8 cellular contexts compared by ENCODE assay signal in genomic region chr15:75648156-75649000, GRCh38. TPM values are rescaled to one million over a fixed set of nuclear protein-coding genes. Genes with fewer than 3 reads are reported as not detected.
A peak's percentile ranks its signal among the peaks of the same experiment; 100 is the strongest.
DNase-seq lines count a peak whose midpoint lies in the region; ATAC-seq and TF ChIP-seq lines count a peak whose summit lies in the region.

No MANE protein-coding gene starts in this region.

- H3K36me3 ChIP-seq in left lung: peaks cover 0 to 11% of the 10 kb centered on the region in 2 donors

- peak overlapping the region; percentile 73 to 74 for H3K4me3 ChIP-seq in left lung

- H3K27me3 ChIP-seq in left lung: peaks cover 0 to 24% of the 10 kb centered on the region in 2 donors

- ATAC-seq in left lung: peak; percentile 36
- no peak for ATAC-seq in GM21367 (IDR thresholded peaks at IDR 0.05; ENCODE audit: unreplicated experiment)

- intact Hi-C loops in left lung (cut with DNase I): no loop called here

- no peak for TF ChIP-seq CTCF in left lung (IDR thresholded peaks at IDR 0.05)

- peak; percentile 36 for DNase-seq in CD1c-positive myeloid dendritic cell (ENCODE audit: extremely low spot score)
- peak; percentile 48 for DNase-seq in M059J (ENCODE audit: low read depth)
- peak; percentile 44 for DNase-seq in cerebellar cortex (ENCODE audit: low spot score)
- peak in 1 of 2 donors; percentile 84 for DNase-seq in left lung
- DNase-seq in substantia nigra (lab: John Stamatoyannopoulos, UW): peak in 29 of 49 donors; percentile 24 to 70 (median 49)
- no peak for DNase-seq in GM19238 (ENCODE audit: insufficient read length, low spot score)
- no peak for DNase-seq in NCI-H2081 (lab: John Stamatoyannopoulos, UW)

- peak overlapping the region; percentile 92 to 96 for H3K27ac ChIP-seq in left lung
- H3K27ac ChIP-seq in substantia nigra (ENCODE audit: low read depth, low read length, poor library complexity, severe bottlenecking): peak overlapping the region; percentile 67

- peaks cover 51 to 58% of the 10 kb centered on the region in 2 donors for H3K4me1 ChIP-seq in left lung

- H3K9me3 ChIP-seq in left lung: no peaks in the 10 kb centered on the region

RNA-seq across cellular contexts. Expression of gene SNX33, which starts 0.7 kb away (rescaled TPM):
- total RNA-seq in M059J (2014; rRNA removed; shearing (Covaris generic)): 8.2 and 10.6 TPM in 2 replicates
- 10 to 100 TPM; 21.4 to 34.7 TPM for total RNA-seq in left lung

RNA-seq across cellular contexts. Expression of gene IMP3, which starts 8.4 kb away (rescaled TPM):
- 93.7 and 148 TPM in 2 replicates for total RNA-seq in M059J (2014; rRNA removed; shearing (Covaris generic))
- total RNA-seq in left lung: 10 to 100 TPM; 52.8 to 69.9 TPM

RNA-seq across cellular contexts. Expression of gene SNUPN, which starts 22.9 kb away (rescaled TPM):
- total RNA-seq in M059J (2014; rRNA removed; shearing (Covaris generic)): 26.6 and 32.1 TPM in 2 replicates
- total RNA-seq in left lung: 10 to 100 TPM; 23.6 to 23.8 TPM

Comparison
In these comparisons a context has a peak if more than half of its experiments do, and no peak if none do; other contexts are left out.
1. DNase-seq: peak in CD1c-positive myeloid dendritic cell (single experiment), M059J (single experiment), cerebellar cortex (single experiment) and substantia nigra (29 of 49); none in GM19238 (single experiment) and NCI-H2081 (0 of 2).